ENCODE assay signal across 8 cellular contexts in genomic region chr17:68035523-68036303, GRCh38. TPM values are rescaled to one million over a fixed set of nuclear protein-coding genes. Genes with fewer than 3 reads are reported as not detected.
DNase-seq lines count a peak whose midpoint lies in the region; ATAC-seq and TF ChIP-seq lines count a peak whose summit lies in the region.

TSS of gene KPNA2 (plus strand) at chr17:68035735. CDS start at chr17:68037133, 1,398 bp downstream.

- peaks cover 25% of the 10 kb centered on the region; the same call in 1 of the 2 replicates for H3F3A ChIP-seq in PC-9 (ENCODE audit: insufficient read depth, low read depth)

- peak; percentile 90 for ATAC-seq in GM21723 (IDR thresholded peaks at IDR 0.05; ENCODE audit: unreplicated experiment)

- H3K9me2 ChIP-seq in PC-9 (ENCODE audit: insufficient read depth): no peaks in the 10 kb centered on the region; the same call in 1 of the 2 replicates

- peak within 1 kb of the TSS; percentile 52 for H3K27ac ChIP-seq in PC-9

- H4K20me1 ChIP-seq in PC-9 (ENCODE audit: insufficient read depth): peaks cover 18% of the 10 kb centered on the region; the same call in 1 of the 2 replicates

- H3K79me2 ChIP-seq in PC-9 (ENCODE audit: low read depth): peaks cover 51% of the 10 kb centered on the region

- CTCF ChIA-PET in PC-9 (lab: Charles Lee): interaction anchor here (0.5 kb wide), 1 partner anchor 93 kb away, joined by 4 read pairs; no protein-coding TSS in a partner anchor

- POLR2A ChIA-PET in PC-9 (lab: Charles Lee; ENCODE audit: unreplicated experiment): interaction anchor here (0.6 kb wide), 3 partner anchors 33 to 130 kb away, joined by 3 to 7 read pairs (median 6); no protein-coding TSS in a partner anchor

- no peaks in the 10 kb centered on the region for H3K9me3 ChIP-seq in PC-9 (ENCODE audit: insufficient read depth, low read depth)

- peak; percentile 89 for TF ChIP-seq POLR2A in erythroblast (IDR thresholded peaks at IDR 0.05; ENCODE audit: low read length)

- peak within 1 kb of the TSS; percentile 78 for H3K4me3 ChIP-seq in PC-9

- TSS peak; percentile 77 for BruUV-seq in PC-9 (replicated peaks; lab: Mats Ljungman, UMichigan)

- intact Hi-C loops in PC-9 (cut with micrococcal nuclease; ENCODE audit: unreplicated experiment): loop anchor here (1.0 to 5.0 kb wide), 2 partner anchors 15 to 38 kb away; partner anchors contain the start of gene C17orf58

- in situ Hi-C loops in KBM-7 (cut with MboI; ENCODE audit: low pct_unique_long_range_greater_than_20kb, low sequenced_read_pairs): no loop called here

- DNase-seq in DMS53 (lab: John Stamatoyannopoulos, UW): peak; percentile 99
- peak; percentile 97 for DNase-seq in KBM-7
- peak; percentile 92 to 93 for DNase-seq in PC-9
- peak; percentile 83 for DNase-seq in activated T-cell treated with anti-CD3 and anti-CD28 coated beads, Interleukin-2, amount 50 U/mL, for 1 hour
- peak; percentile 98 for DNase-seq in erythroblast (lab: John Stamatoyannopoulos, UW)
- peak; percentile 96 for DNase-seq in mucosa of gallbladder (ENCODE audit: low spot score)
- DNase-seq in stimulated activated CD8-positive, alpha-beta memory T cell treated with anti-CD3 and anti-CD28 coated beads, Interleukin-4, amount 100 ng/mL, for 24 hours (ENCODE audit: low read depth): peak; percentile 81

- no peaks in the 10 kb centered on the region for H3K27me3 ChIP-seq in PC-9 (ENCODE audit: insufficient read depth, low read depth)

- H3K36me3 ChIP-seq in PC-9 (ENCODE audit: low read depth): peaks cover 27% of the 10 kb centered on the region

- H3K4me1 ChIP-seq in PC-9 (replicated peaks; ENCODE audit: insufficient read depth): peaks cover 26% of the 10 kb centered on the region

- no peak for TF ChIP-seq CTCF in PC-9 (conservative IDR thresholded peaks at IDR 0.05)

- H2AFZ ChIP-seq in PC-9: peak within 1 kb of the TSS; percentile 95

- H3K4me2 ChIP-seq in PC-9: peak within 1 kb of the TSS; percentile 97

RNA-seq across cellular contexts. Expression of gene KPNA2, which starts in this region (rescaled TPM):
- total RNA-seq in PC-9 (2021): 175 and 201 TPM in 2 replicates
- total RNA-seq in mucosa of gallbladder: 22.6 TPM

Comparison
In these comparisons a context has a peak if more than half of its experiments do, and no peak if none do; other contexts are left out.
1. Peak in every context shown above with its lines: DNase-seq, ATAC-seq, H3K4me3 ChIP-seq and H3K27ac ChIP-seq.